Comparison of ENCODE assay signal across 1 cellular context in genomic region chr9:91349115-91349555, GRCh38.
TF ChIP-seq lines count a peak whose summit lies in the region.

No MANE protein-coding gene starts in this region.

TF ChIP-seq in WTC11, 78 proteins besides CTCF, POLR2A, EP300 and RAD21 (continued from another document):
- no peak for TF ChIP-seq ERG (CRISPR knock-in tag; IDR thresholded peaks at IDR 0.05)
